ENCODE assay signal across 8 cellular contexts in the genomic region with DNA sequence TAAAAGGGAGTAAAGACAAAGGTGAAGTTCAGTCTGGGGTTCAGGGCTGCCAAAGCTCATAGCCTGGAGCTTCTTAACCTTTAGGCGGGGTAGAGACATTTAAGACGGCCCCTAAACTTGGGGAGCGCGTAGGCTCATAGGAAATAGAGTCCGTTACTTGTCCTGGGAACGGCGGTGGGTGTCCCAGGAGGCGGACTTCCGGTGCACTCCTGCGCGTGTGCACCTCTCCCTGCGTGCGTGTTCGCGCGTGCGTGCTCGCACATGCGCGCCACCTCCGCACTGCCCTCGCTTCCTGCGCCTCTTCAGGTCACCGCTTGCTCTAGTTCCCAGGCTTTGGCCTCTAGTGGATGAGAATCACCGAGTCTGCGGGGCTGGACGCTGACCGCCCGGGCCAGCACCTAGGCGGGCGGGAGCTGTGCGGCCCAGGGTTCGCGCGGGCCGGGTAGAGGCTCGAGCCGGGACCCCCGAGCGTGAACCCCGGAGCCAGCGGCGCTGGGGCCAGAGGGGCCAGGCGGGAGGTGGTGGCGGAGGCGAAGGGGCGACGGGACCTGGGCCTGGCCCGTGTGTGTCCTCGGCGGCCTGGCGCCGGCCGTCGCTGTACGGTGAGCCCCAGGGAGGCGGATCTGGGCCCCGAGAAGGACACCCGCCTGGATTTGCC. TPM values are rescaled to one million over a fixed set of nuclear protein-coding genes. Genes with fewer than 3 reads are reported as not detected.
DNase-seq lines count a peak whose midpoint lies in the region; TF ChIP-seq lines count a peak whose summit lies in the region.
"Not testable (repeated sequence)": the region's sequence is repeated elsewhere in the genome, so short reads cannot be mapped to it uniquely, and the experiment has no call there.

No MANE protein-coding gene starts in this region.

- H2BK20ac ChIP-seq in H9 (ENCODE audit: low read depth, low read length, poor library complexity, severe bottlenecking): not testable (repeated sequence)

- TF ChIP-seq CTCF in H9 (conservative IDR thresholded peaks at IDR 0.05); fibroblast of villous mesenchyme (IDR thresholded peaks at IDR 0.05; ENCODE audit: insufficient read depth, low read depth, low read length); nephron progenitor cell (IDR thresholded peaks at IDR 0.05): not testable (repeated sequence)

- H4K5ac ChIP-seq in H9 (ENCODE audit: insufficient read length, low read depth, low read length): not testable (repeated sequence)

- H3K23me2 ChIP-seq in H9 (ENCODE audit: insufficient read length, low read depth, low read length, poor library complexity, severe bottlenecking): not testable (repeated sequence)

- H3K27ac ChIP-seq in H9 (ENCODE audit: insufficient read length, low read depth, low read length): not testable (repeated sequence)

- H3K27me3 ChIP-seq in H9 (ENCODE audit: insufficient read depth, low read length): not testable (repeated sequence)

- not testable (repeated sequence) for H4K8ac ChIP-seq in H9 (replicated peaks; ENCODE audit: insufficient read length, low read depth, low read length)

- DNase-seq in G401 (ENCODE audit: low spot score): peak; percentile 86
- peak; percentile 93 for DNase-seq in H9
- DNase-seq in LoVo (ENCODE audit: low spot score): peak; percentile 88
- DNase-seq in SHP77 treated with DMSO at 0.1 percent for 48 hours (lab: John Stamatoyannopoulos, UW): peak; percentile 75
- DNase-seq in activated gamma-delta T cell (lab: John Stamatoyannopoulos, UW): peak; percentile 57
- DNase-seq in fibroblast of villous mesenchyme (ENCODE audit: low read depth): peak; percentile 90
- DNase-seq in nephron progenitor cell: peak; percentile 71
- peak; percentile 72 for DNase-seq in stimulated activated naive CD4-positive, alpha-beta T cell treated with Interleukin-2 at 50 U/mL for 16 hours (lab: John Stamatoyannopoulos, UW)

- H2BK12ac ChIP-seq in H9 (ENCODE audit: insufficient read length, low read depth, low read length): not testable (repeated sequence)

- not testable (repeated sequence) for H2BK120ac ChIP-seq in H9 (ENCODE audit: low read depth, low read length, poor library complexity, severe bottlenecking)

- not testable (repeated sequence) for H3K4me2 ChIP-seq in H9 (ENCODE audit: insufficient read depth, insufficient read length, low read length)

- not testable (repeated sequence) for H3K14ac ChIP-seq in H9 (ENCODE audit: insufficient read depth, low read length)

- H3K9ac ChIP-seq in H9 (ENCODE audit: extremely low read depth, insufficient read length, low read length): not testable (repeated sequence)

- H3T11ph ChIP-seq in H9 (ENCODE audit: low read length): not testable (repeated sequence)

- H2BK5ac ChIP-seq in H9 (ENCODE audit: insufficient read length, low read length): not testable (repeated sequence)

- H2AFZ ChIP-seq in H9 (ENCODE audit: low read length): not testable (repeated sequence)

- H3K4ac ChIP-seq in H9 (ENCODE audit: low read depth, low read length): not testable (repeated sequence)

- H3K23ac ChIP-seq in H9 (ENCODE audit: insufficient read length, low read depth, low read length): not testable (repeated sequence)

- H3K4me1 Mint-ChIP-seq in H9: not testable (repeated sequence)
- H3K4me1 Mint-ChIP-seq in nephron progenitor cell: peaks cover 16% of the 10 kb centered on the region

- H3K4me3 Mint-ChIP-seq in H9 (peak overlapping the region; percentile 97 to 98), nephron progenitor cell (peak overlapping the region; percentile 97)

- H4K91ac ChIP-seq in H9 (ENCODE audit: insufficient read length, low read depth, low read length): not testable (repeated sequence)

- not testable (repeated sequence) for H3K56ac ChIP-seq in H9 (ENCODE audit: insufficient read length, low read depth, low read length)

- not testable (repeated sequence) for H3K4me1 ChIP-seq in H9 (ENCODE audit: insufficient read depth, low read length)

- in situ Hi-C loops in G401 (cut with HindIII; ENCODE audit: low sequenced_read_pairs): not testable (repeated sequence)

- not testable (repeated sequence) for H3K79me2 ChIP-seq in H9 (ENCODE audit: insufficient read depth, low read length)

- H3K27ac Mint-ChIP-seq in H9: 0 out of 7 replicates have a peak overlapping the region, but pooled peaks of 1 of the 3 experiments have one; percentile 40
- peak overlapping the region; percentile 79 for H3K27ac Mint-ChIP-seq in nephron progenitor cell

- H2BK15ac ChIP-seq in H9 (ENCODE audit: low read depth, low read length): not testable (repeated sequence)

- not testable (repeated sequence) for H4K20me1 ChIP-seq in H9 (ENCODE audit: control insufficient read depth, insufficient read depth, insufficient read length)

- H3K36me3 Mint-ChIP-seq in H9 (ENCODE audit: insufficient read depth in 1 of 3, low read depth in 3 of 3) (peaks cover 17 to 20% (median 19%) of the 10 kb centered on the region in 3 experiments; a peak in 6 of 7 replicates), nephron progenitor cell (ENCODE audit: low read depth) (peaks cover 24% of the 10 kb centered on the region)

- peak overlapping the region; percentile 77 for H3K4me3 ChIP-seq in fibroblast of villous mesenchyme (ENCODE audit: low read depth, low read length)

- H3K27me3 Mint-ChIP-seq in H9 (ENCODE audit: low read depth); nephron progenitor cell (ENCODE audit: low read depth, poor library complexity): not testable (repeated sequence)

- H3K9me3 ChIP-seq in H9 (ENCODE audit: control insufficient read depth, low read depth, low read length): not testable (repeated sequence)

- not testable (repeated sequence) for H3K18ac ChIP-seq in H9 (ENCODE audit: insufficient read length, low read depth, low read length)

- not testable (repeated sequence) for H3K9me3 Mint-ChIP-seq in H9, nephron progenitor cell

- WGBS in H9 (ENCODE audit: extremely low coverage, insufficient read length, low lambda C conversion rate): no CpG with 5 or more reads among the region's 59 CpGs

- H3K79me1 ChIP-seq in H9 (ENCODE audit: insufficient read depth, low read depth, low read length, poor library complexity, severe bottlenecking): not testable (repeated sequence)

- not testable (repeated sequence) for H2AK5ac ChIP-seq in H9 (ENCODE audit: insufficient read length, low read length)

RNA-seq across cellular contexts. Expression of a gene that starts 45.7 kb away (rescaled TPM):
- total RNA-seq in G401 (2014; rRNA removed; shearing (Covaris generic)): 3.2 and 4.4 TPM in 2 replicates
- 79.0 and 80.2 TPM in 2 replicates for total RNA-seq in H9 (2021)
- 6.4 and 6.9 TPM in 2 replicates for total RNA-seq in fibroblast of villous mesenchyme

RNA-seq across cellular contexts. Expression of a gene that starts 51.2 kb away (rescaled TPM):
- 0.61 and 0.80 TPM in 2 replicates for total RNA-seq in G401 (2014; rRNA removed; shearing (Covaris generic))
- 5.1 and 5.5 TPM in 2 replicates for total RNA-seq in H9 (2021)
- total RNA-seq in fibroblast of villous mesenchyme: 2.2 and 2.3 TPM in 2 replicates

Comparison
In these comparisons a context has a peak if more than half of its experiments do, and no peak if none do; other contexts are left out.
1. RNA of a gene that starts 45.7 kb away (total RNA-seq): 79.0 to 80.2 TPM in H9; 6.4 to 6.9 TPM in fibroblast of villous mesenchyme and 3.2 to 4.4 TPM in G401; every median in the first group is over 10 times any median in the second.
2. Peak in every context shown above with its lines, with median percentiles within 50 percentile points of each other: DNase-seq.